Comparison of ENCODE assay signal across 17 cellular contexts in the genomic region with DNA sequence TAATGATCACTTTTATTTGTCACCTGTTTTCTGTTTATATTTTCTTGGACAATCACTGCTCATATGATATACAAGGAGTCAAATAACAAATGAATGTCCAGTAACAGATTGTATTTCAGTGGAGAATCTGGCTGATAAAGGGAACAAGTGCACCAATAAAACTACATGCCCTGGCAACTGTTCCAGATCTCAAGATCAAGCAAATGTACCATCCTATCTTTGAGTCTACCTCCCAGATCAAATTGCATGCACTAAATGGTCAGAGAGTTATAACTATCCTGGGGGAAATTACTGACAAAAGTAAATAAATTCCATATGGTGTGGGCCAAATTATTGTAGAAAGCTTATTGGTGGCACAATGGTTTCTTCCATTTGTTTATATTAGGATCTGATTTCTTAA.
DNase-seq lines count a peak whose midpoint lies in the region.
"Had no signal": no experiment of that assay in that cellular context is flagged by ENCODE, and none has a peak within 500 bp of the region (broad histone marks: within the 10 kb centered on the region; RNA-seq: fewer than 3 reads in every experiment).

No MANE protein-coding gene starts in this region.

- DNase-seq in DMS 273 (lab: John Stamatoyannopoulos, UW; ENCODE audit: unreplicated experiment) (peak; percentile 61), NCI-H1105 (lab: John Stamatoyannopoulos, UW) (peak; percentile 61), NCI-H2171 treated with DMSO at 0.1 percent for 48 hours (lab: John Stamatoyannopoulos, UW) (peak; percentile 83), SK-N-DZ (ENCODE audit: low spot score) (peak; percentile 2), NCI-H2107 (lab: John Stamatoyannopoulos, UW) (no peak), NCI-H146 (lab: John Stamatoyannopoulos, UW) (no peak), GM19238 (ENCODE audit: insufficient read length, low spot score) (no peak)
- DNase-seq in stimulated activated CD4-positive, alpha-beta T cell treated with anti-CD3 and anti-CD28 coated beads, Interleukin-4, amount 100 ng/mL, for 24 hours, result no peak
- DNase-seq: CD8-positive, alpha-beta memory T cell; H7; MG63; NCI-H1436; NCI-H2081 treated with DMSO at 0.1 percent for 48 hours; NK-92 treated with Interleukin-12 subunit alpha and Interleukin-12 subunit beta, amount 100 ng/mL, for 24 hours; OCI-M1; SHP77 treated with DMSO at 0.1 percent for 48 hours; T-helper 2 cell had no signal

Comparison
In these comparisons a context has a peak if more than half of its experiments do, and no peak if none do; other contexts are left out.
1. DNase-seq: peak in DMS 273 (single experiment), NCI-H1105 (single experiment), NCI-H2171 treated with DMSO at 0.1 percent for 48 hours (single experiment) and SK-N-DZ (single experiment); none in NCI-H2107 (single experiment), NCI-H146 (single experiment), stimulated activated CD4-positive, alpha-beta T cell treated with anti-CD3 and anti-CD28 coated beads, Interleukin-4, amount 100 ng/mL, for 24 hours (single experiment) and GM19238 (single experiment).